In the genomic region with DNA sequence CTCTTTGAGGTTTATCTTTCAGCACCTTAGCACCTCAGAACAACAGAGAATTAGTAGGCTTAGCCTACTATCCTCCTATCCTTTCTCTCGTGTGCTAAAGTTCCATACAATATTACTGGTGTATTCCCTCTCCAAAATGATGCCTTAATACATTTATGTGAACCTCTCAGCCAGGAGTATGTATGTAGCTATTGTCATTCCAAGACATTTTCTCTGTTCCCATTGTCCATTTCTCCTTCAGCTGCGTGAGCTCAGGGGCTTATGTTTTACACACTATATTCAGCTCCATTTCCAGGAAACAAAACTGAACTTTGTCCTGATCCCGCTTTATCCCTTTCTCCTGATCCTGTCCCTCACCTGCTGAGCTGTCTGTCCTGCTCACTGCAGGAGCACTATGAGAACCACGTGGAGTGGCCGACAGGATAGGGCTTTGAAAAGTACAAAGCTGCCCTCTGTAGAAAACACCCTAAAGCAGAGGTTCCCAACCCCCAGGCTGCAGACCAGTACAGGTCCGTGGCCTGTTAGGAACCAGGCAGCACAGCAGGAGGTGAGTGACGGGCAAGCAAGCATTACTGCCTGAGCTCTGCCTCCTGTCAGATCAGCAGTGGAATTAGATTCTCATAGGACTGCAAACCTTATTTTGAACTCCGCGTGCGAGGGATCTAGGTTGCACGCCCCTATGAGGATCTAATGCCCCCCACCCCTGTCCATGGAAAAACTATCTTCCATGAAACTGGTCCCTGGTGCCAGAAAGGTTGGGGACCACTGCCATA, we compare ENCODE assay signal across 1 cellular context.
TF ChIP-seq lines count a peak whose summit lies in the region.

No MANE protein-coding gene starts in this region.

TF ChIP-seq in A549, 52 proteins besides CTCF, POLR2A, EP300 and RAD21:
- no peak for TF ChIP-seq GATA3 (IDR thresholded peaks at IDR 0.05; ENCODE audit: borderline replicate concordance)
- TF ChIP-seq, protein P1, sequence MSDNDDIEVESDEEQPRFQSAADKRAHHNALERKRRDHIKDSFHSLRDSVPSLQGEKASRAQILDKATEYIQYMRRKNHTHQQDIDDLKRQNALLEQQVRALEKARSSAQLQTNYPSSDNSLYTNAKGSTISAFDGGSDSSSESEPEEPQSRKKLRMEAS (IDR thresholded peaks at IDR 0.05): 0 out of 2 replicates have a peak, but pooled peaks have one; percentile 26
